ENCODE assay signal across 1 cellular context in the genomic region with DNA sequence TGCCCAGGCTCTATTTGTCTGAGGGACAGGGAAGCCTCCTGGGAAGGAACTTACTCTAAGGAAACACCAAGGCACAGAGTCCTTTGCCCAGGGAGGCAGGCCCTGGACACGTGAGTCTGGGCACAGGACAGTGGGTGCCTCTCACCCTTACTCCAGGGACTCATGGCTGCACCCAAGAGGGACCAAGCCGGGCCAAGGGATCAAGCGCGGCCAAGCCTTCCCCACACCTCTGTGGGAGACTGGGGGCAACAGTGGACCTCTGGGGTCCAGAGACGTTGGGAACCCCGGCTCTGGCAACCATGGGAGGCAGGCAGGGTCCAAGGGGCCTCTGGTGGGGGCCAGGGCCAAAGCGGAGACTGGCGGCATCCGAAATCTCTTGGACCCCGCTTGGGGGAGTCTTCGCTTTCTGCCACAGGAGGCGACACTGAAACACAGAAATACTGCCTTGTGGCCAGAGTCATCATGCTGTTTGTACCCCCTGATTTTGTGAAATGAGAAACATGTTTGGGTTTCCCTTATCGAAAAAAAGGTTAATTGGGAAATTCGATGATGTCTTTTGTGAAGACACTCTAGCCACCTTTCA.
TF ChIP-seq lines count a peak whose summit lies in the region.

No MANE protein-coding gene starts in this region.

TF ChIP-seq in H1, 55 proteins besides CTCF, POLR2A, EP300 and RAD21:
- TF ChIP-seq CHD1 (IDR thresholded peaks at IDR 0.05; ENCODE audit: low read depth, low read length) (no peak), ASH2L (IDR thresholded peaks at IDR 0.05; ENCODE audit: low read length) (no peak), ZNF274 (IDR thresholded peaks at IDR 0.05; ENCODE audit: borderline replicate concordance, extremely low read depth, low read length) (no peak), CEBPB (IDR thresholded peaks at IDR 0.05; ENCODE audit: low read depth, low read length) (no peak), TCF12 (IDR thresholded peaks at IDR 0.05; ENCODE audit: low read depth, low read length) (no peak), RXRA (IDR thresholded peaks at IDR 0.05; ENCODE audit: insufficient read depth, low read depth, low read length) (no peak), POU5F1 (IDR thresholded peaks at IDR 0.05; ENCODE audit: low read depth, low read length) (no peak), KDM5A (IDR thresholded peaks at IDR 0.05; ENCODE audit: low read length) (no peak), SIRT6 (IDR thresholded peaks at IDR 0.05; ENCODE audit: low read length) (no peak), SRF (IDR thresholded peaks at IDR 0.05; ENCODE audit: low read depth, low read length) (no peak), NANOG (IDR thresholded peaks at IDR 0.05; ENCODE audit: insufficient read depth, low read depth, low read length, poor library complexity, severe bottlenecking) (no peak), NRF1 (IDR thresholded peaks at IDR 0.05; ENCODE audit: low read depth, low read length) (no peak), SAP30 (IDR thresholded peaks at IDR 0.05; ENCODE audit: insufficient read depth, insufficient replicate concordance, low read length) (no peak), TAF7 (optimal IDR thresholded peaks at IDR 0.05; ENCODE audit: borderline replicate concordance, low read depth, low read length) (no peak)
